8 cellular contexts compared by ENCODE assay signal in the genomic region with DNA sequence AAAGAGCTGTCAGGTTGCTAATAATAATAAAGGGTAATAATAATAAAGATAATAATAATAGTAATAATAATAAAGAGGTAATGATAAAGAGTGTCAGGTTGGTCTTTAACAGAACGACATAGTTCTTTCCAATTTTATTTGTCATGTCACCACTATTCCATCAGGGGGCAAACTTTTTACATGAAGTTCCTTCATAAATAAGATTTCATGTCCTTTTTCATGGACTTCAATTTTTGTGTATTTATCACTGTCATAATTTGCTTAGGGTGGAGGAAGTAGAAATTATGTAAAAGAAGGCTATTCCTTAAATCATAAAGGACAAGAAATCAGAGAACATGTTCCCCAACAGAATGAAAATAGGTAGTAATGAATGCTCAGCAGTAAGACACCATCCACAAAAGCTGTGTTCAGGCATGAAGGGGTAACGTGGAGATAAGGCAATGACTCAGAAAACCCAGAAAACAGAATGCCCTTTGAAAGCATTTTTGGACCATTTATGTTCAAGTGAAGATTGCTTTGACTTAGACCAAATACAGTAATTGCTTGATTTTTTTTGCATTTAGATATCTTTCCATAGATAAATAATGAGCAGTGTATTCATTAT.
DNase-seq lines count a peak whose midpoint lies in the region; ATAC-seq, FAIRE-seq and TF ChIP-seq lines count a peak whose summit lies in the region.

No MANE protein-coding gene starts in this region.

- no peak for TF ChIP-seq EP300 in K562 (IDR thresholded peaks at IDR 0.05; ENCODE audit: low read length)

- H3K9ac ChIP-seq in MM.1S (ENCODE audit: low read length): no peak overlapping the region
- H3K9ac ChIP-seq in K562 (ENCODE audit: insufficient read depth in 1 of 2, low read depth in 2 of 2, low read length in 2 of 2): no peak overlapping the region
- no peak overlapping the region for H3K9ac ChIP-seq in keratinocyte (ENCODE audit: control insufficient read depth, extremely low read depth, insufficient read depth, low read length)

- peak; percentile 50 to 63 for TF ChIP-seq RAD21 in K562 (CRISPR knock-in tag; conservative IDR thresholded peaks at IDR 0.05 in 1 of 2, IDR thresholded peaks at IDR 0.05 in 1 of 2)

- H3K79me2 ChIP-seq in MM.1S (ENCODE audit: low read length) (no peaks in the 10 kb centered on the region), K562 (ENCODE audit: control insufficient read depth, insufficient read depth, low read length) (no peaks in the 10 kb centered on the region), keratinocyte (ENCODE audit: control insufficient read depth, insufficient read depth, low read length) (no peaks in the 10 kb centered on the region)

- POLR2A ChIA-PET in K562 (lab: Yijun Ruan, JAX): no interaction called here

- TF ChIP-seq CTCF in MM.1S (IDR thresholded peaks at IDR 0.05; ENCODE audit: low read length): peak; percentile 48
- TF ChIP-seq CTCF in K562 (IDR thresholded peaks at IDR 0.05 in 2 of 3, conservative IDR thresholded peaks at IDR 0.05 in 1 of 3; ENCODE audit: insufficient read depth in 2 of 3, low read depth in 1 of 3, low read length in 3 of 3): peak in 2 of 3 experiments; percentile 27 to 48; a peak in 3 of 6 replicates
- peak in 2 of 3 experiments; percentile 30 to 36 for TF ChIP-seq CTCF in keratinocyte (optimal IDR thresholded peaks at IDR 0.05 in 1 of 3, IDR thresholded peaks at IDR 0.05 in 1 of 3, conservative IDR thresholded peaks at IDR 0.05 in 1 of 3; ENCODE audit: extremely low read depth in 1 of 3, insufficient read depth in 2 of 3, low read length in 3 of 3)

- no TSS peak for BruUV-seq in K562 (replicated peaks; lab: Mats Ljungman, UMichigan)

- H3K36me3 ChIP-seq in MM.1S (replicated peaks; ENCODE audit: insufficient read depth, low read length) (no peaks in the 10 kb centered on the region), K562 (ENCODE audit: control insufficient read depth, insufficient read depth, low read length) (no peaks in the 10 kb centered on the region), keratinocyte (ENCODE audit: control insufficient read depth in 2 of 2, extremely low read depth in 1 of 2, insufficient read depth in 2 of 2, low read length in 2 of 2) (no peaks in the 10 kb centered on the region), aorta (ENCODE audit: control insufficient read depth in 1 of 2, insufficient read depth in 2 of 2, low read length in 1 of 2) (no peaks in the 10 kb centered on the region)

- ATAC-seq in K562 (no peak), aorta (ENCODE audit: low FRiP score) (peak; percentile 69), GM18873 (IDR thresholded peaks at IDR 0.05; ENCODE audit: low FRiP score, unreplicated experiment) (no peak), GM18519 (IDR thresholded peaks at IDR 0.05; ENCODE audit: low FRiP score, unreplicated experiment) (no peak)

- H3K9me1 ChIP-seq in K562 (ENCODE audit: control insufficient read depth, insufficient read depth, low read length) (no peaks in the 10 kb centered on the region), keratinocyte (ENCODE audit: control insufficient read depth, extremely low read depth, insufficient read depth, low read length) (no peaks in the 10 kb centered on the region)

- H3K4me3 ChIP-seq in MM.1S (ENCODE audit: low read length) (no peak overlapping the region), K562 (no peak overlapping the region), keratinocyte (ENCODE audit: control insufficient read depth in 2 of 3, extremely low read depth in 1 of 3, insufficient read depth in 2 of 3, low read depth in 1 of 3, low read length in 3 of 3) (no peak overlapping the region), aorta (ENCODE audit: low read length in 2 of 2) (no peak overlapping the region)

- H2AFZ ChIP-seq in MM.1S (ENCODE audit: low read length): no peak overlapping the region
- H2AFZ ChIP-seq in K562 (ENCODE audit: low read depth, low read length): no peak overlapping the region
- H2AFZ ChIP-seq in keratinocyte (ENCODE audit: control insufficient read depth, low read length): peak overlapping the region; percentile 5

- H3K27me3 ChIP-seq in MM.1S (replicated peaks; ENCODE audit: insufficient read depth, low read length) (no peaks in the 10 kb centered on the region), K562 (ENCODE audit: control insufficient read depth in 2 of 2, insufficient read depth in 2 of 2, low read length in 2 of 2) (peaks cover 0 to 6% of the 10 kb centered on the region in 2 experiments; a peak in 2 of 5 replicates), keratinocyte (ENCODE audit: control insufficient read depth, extremely low read depth, insufficient read depth, low read length) (no peaks in the 10 kb centered on the region), aorta (ENCODE audit: control insufficient read depth in 1 of 2, insufficient read depth in 2 of 2, low read length in 1 of 2) (no peaks in the 10 kb centered on the region)

- no peaks in the 10 kb centered on the region for H3F3A ChIP-seq in MM.1S (ENCODE audit: insufficient read depth, low read length)

- DNase-seq in NCI-H2081 (lab: John Stamatoyannopoulos, UW): peak; percentile 27 to 37
- no peak for DNase-seq in NCI-H2081 treated with DMSO at 0.1 percent for 48 hours (lab: John Stamatoyannopoulos, UW)
- DNase-seq in MM.1S: peak; percentile 38
- peak in 1 of 4 experiments; percentile 13 for DNase-seq in K562 (ENCODE audit: extremely low read depth in 1 of 4, low spot score in 3 of 4)
- no peak for DNase-seq in keratinocyte (ENCODE audit: low read depth, low spot score)
- no peak for DNase-seq in aorta

- H3K4me1 ChIP-seq in MM.1S (ENCODE audit: low read length) (no peaks in the 10 kb centered on the region), K562 (replicated peaks in 1 of 2; ENCODE audit: control insufficient read depth in 2 of 2, insufficient read depth in 2 of 2, low read length in 2 of 2) (no peaks in the 10 kb centered on the region; a peak in 2 of 5 replicates), keratinocyte (ENCODE audit: control insufficient read depth, extremely low read depth, insufficient read depth, low read length) (peaks cover 10% of the 10 kb centered on the region), aorta (ENCODE audit: control insufficient read depth in 1 of 2, insufficient read depth in 2 of 2, low read length in 2 of 2) (peaks cover 0 to 1% of the 10 kb centered on the region in 2 donors)

- H3K27ac ChIP-seq in MM.1S (ENCODE audit: low read length) (no peak overlapping the region), K562 (ENCODE audit: extremely low read depth, low read depth, low read length) (no peak overlapping the region), keratinocyte (ENCODE audit: control insufficient read depth, insufficient read depth, low read length) (no peak overlapping the region), aorta (ENCODE audit: low read depth in 1 of 2, low read length in 2 of 2) (no peak overlapping the region)

- H4K20me1 ChIP-seq in MM.1S (ENCODE audit: insufficient read depth, low read length) (no peaks in the 10 kb centered on the region), K562 (replicated peaks; ENCODE audit: control insufficient read depth, insufficient read depth, low read length) (no peaks in the 10 kb centered on the region), keratinocyte (ENCODE audit: control insufficient read depth, extremely low read depth, insufficient read depth, low read length) (no peaks in the 10 kb centered on the region)

- WGBS in K562 (ENCODE audit: insufficient coverage, low coverage, missing lambda C conversion rate): 5% methylated on average over 2 of the region's 2 CpGs
- WGBS in aorta, 2 donors: 0 to 1% methylated on average over 2 of the region's 2 CpGs

- dilution Hi-C loops in keratinocyte (cut with MboI; ENCODE audit: extremely low pct_ligation_motif_present, low sequenced_read_pairs): no loop called here

- in situ Hi-C loops in K562 (cut with MboI): loop anchor here (25.0 kb wide), 1 partner anchor 895 kb away; no protein-coding TSS in a partner anchor

- no peaks in the 10 kb centered on the region for H3K9me2 ChIP-seq in MM.1S (replicated peaks; ENCODE audit: insufficient read depth, low read length)

- no peak for TF ChIP-seq POLR2A in K562 (conservative IDR thresholded peaks at IDR 0.05)

- H3K9me3 ChIP-seq in MM.1S (replicated peaks; ENCODE audit: insufficient read depth, low read length) (no peaks in the 10 kb centered on the region), K562 (replicated peaks; ENCODE audit: control insufficient read depth, insufficient read depth, low read depth, low read length) (no peaks in the 10 kb centered on the region), keratinocyte (ENCODE audit: control insufficient read depth, low read depth, low read length) (no peaks in the 10 kb centered on the region), aorta (ENCODE audit: control insufficient read depth, low read length) (no peaks in the 10 kb centered on the region)

- FAIRE-seq in K562 (lab: Jason Lieb, UNC) (no peak), keratinocyte (lab: Jason Lieb, UNC) (peak; percentile 23)

- CTCF ChIA-PET in K562 (lab: Yijun Ruan, JAX; ENCODE audit: low intra/inter-chr PET ratio): no interaction called here

- intact Hi-C loops in K562 (cut with micrococcal nuclease) (loop anchor here (2.0 to 10.0 kb wide), 2 partner anchors 103 to 301 kb away; no protein-coding TSS in a partner anchor), aorta (cut with DNase I) (no loop called here)

- no peak overlapping the region for H3K4me2 ChIP-seq in MM.1S (ENCODE audit: low read depth, low read length)
- no peak overlapping the region for H3K4me2 ChIP-seq in K562 (ENCODE audit: insufficient read depth, low read length)
- peak overlapping the region; percentile 17 for H3K4me2 ChIP-seq in keratinocyte (ENCODE audit: control insufficient read depth, extremely low read depth, insufficient read depth, low read depth, low read length)

TF ChIP-seq in K562, 482 proteins besides CTCF, POLR2A, EP300 and RAD21 (continues in another document):
- TF ChIP-seq EWSR1 (IDR thresholded peaks at IDR 0.05; ENCODE audit: borderline replicate concordance, low read depth, partially characterized antibody): no peak
- peak; percentile 11; the same call in 1 of the 2 replicates for TF ChIP-seq SMARCA4 (IDR thresholded peaks at IDR 0.05)
- TF ChIP-seq ZNF316 (IDR thresholded peaks at IDR 0.05): peak; percentile 45; the same call in 1 of the 2 replicates
- TF ChIP-seq SMARCE1 (IDR thresholded peaks at IDR 0.05): no peak
- no peak for TF ChIP-seq ZNF197 (CRISPR knock-in tag; IDR thresholded peaks at IDR 0.05; ENCODE audit: low read depth)
- TF ChIP-seq CCNT2 (IDR thresholded peaks at IDR 0.05; ENCODE audit: borderline replicate concordance, extremely low read depth, insufficient read length, low read depth, low read length): no peak
- no peak for TF ChIP-seq ZNF583 (CRISPR knock-in tag; IDR thresholded peaks at IDR 0.05)
- TF ChIP-seq BCL6 (CRISPR knock-in tag; IDR thresholded peaks at IDR 0.05): no peak
- TF ChIP-seq JUND (IDR thresholded peaks at IDR 0.05; ENCODE audit: borderline replicate concordance, low read depth, low read length): peak; percentile 49; the same call in 1 of the 2 replicates
- no peak for TF ChIP-seq JUND (tag; IDR thresholded peaks at IDR 0.05; ENCODE audit: borderline replicate concordance, low read depth, low read length)

Comparison
In these comparisons a context has a peak if more than half of its experiments do, and no peak if none do; other contexts are left out.
1. DNase-seq: peak in NCI-H2081 (2 of 2) and MM.1S (single experiment); none in NCI-H2081 treated with DMSO at 0.1 percent for 48 hours (single experiment), keratinocyte (single experiment) and aorta (0 of 2).
2. Peak in every context shown above with its lines, with median percentiles within 50 percentile points of each other: CTCF ChIP-seq.